34 cellular contexts compared by ENCODE assay signal in genomic region chr6:16174368-16175078, GRCh38. TPM values are rescaled to one million over a fixed set of nuclear protein-coding genes. Genes with fewer than 3 reads are reported as not detected.
A peak's percentile ranks its signal among the peaks of the same experiment; 100 is the strongest.
DNase-seq lines count a peak whose midpoint lies in the region; ATAC-seq, FAIRE-seq and TF ChIP-seq lines count a peak whose summit lies in the region.
"Had no signal": no experiment of that assay in that cellular context is flagged by ENCODE, and none has a peak within 500 bp of the region (broad histone marks: within the 10 kb centered on the region; RNA-seq: fewer than 3 reads in every experiment).

No MANE protein-coding gene starts in this region.

- H3K27me3 Mint-ChIP-seq in nephron progenitor cell (ENCODE audit: low read depth, poor library complexity) (peaks cover 2% of the 10 kb centered on the region), T-cell (peaks cover 1 to 13% of the 10 kb centered on the region in 2 donors)
- H3K27me3 Mint-ChIP-seq: activated naive CD8-positive, alpha-beta T cell had no signal

- TF ChIP-seq POLR2A in stomach (IDR thresholded peaks at IDR 0.05) = no peak

- no peak for TF ChIP-seq EP300 in stomach (IDR thresholded peaks at IDR 0.05)

- peaks cover 0 to 30% (median 21%) of the 10 kb centered on the region in 10 experiments; a peak in 16 of 20 replicates for H3K4me1 ChIP-seq in BLaER1 treated with 17β-estradiol and CSF1 and Interleukin-3, amounts not matched to agents 10 nM and 100 nM
- H3K4me1 ChIP-seq in Loucy (ENCODE audit: insufficient read depth, low read length, poor library complexity, severe bottlenecking) = peaks cover 49% of the 10 kb centered on the region
- no peaks in the 10 kb centered on the region for H3K4me1 ChIP-seq in kidney (ENCODE audit: control insufficient read depth in 1 of 2, insufficient read depth in 1 of 2, low read depth in 1 of 2, low read length in 2 of 2)
- peaks cover 0 to 8% (median 0%) of the 10 kb centered on the region in 4 donors for H3K4me1 ChIP-seq in stomach
- H3K4me1 ChIP-seq: breast epithelium, gastrocnemius medialis, testis, uterus had no signal

- H3K4me2 ChIP-seq in BLaER1 treated with 17β-estradiol and CSF1 and Interleukin-3, amounts not matched to agents 10 nM and 100 nM = peak overlapping the region in 9 of 11 experiments; percentile 11 to 61 (median 45); a peak in 16 of 22 replicates
- H3K4me2 ChIP-seq in Loucy (ENCODE audit: low read depth, low read length, poor library complexity, severe bottlenecking) = peak overlapping the region; percentile 16
- H3K4me2 ChIP-seq: smooth muscle cell had no signal

- no peak overlapping the region for H2AFZ ChIP-seq in Loucy (ENCODE audit: low read length)

- peak overlapping the region; percentile 54 for H3K4me3 Mint-ChIP-seq in nephron progenitor cell
- no peak overlapping the region for H3K4me3 Mint-ChIP-seq in T-cell
- H3K4me3 Mint-ChIP-seq: activated CD4-positive, alpha-beta T cell treated with anti-CD3 and anti-CD28 coated beads, Interleukin-2, amount 10 ng/mL, durations not matched to agents 24 days and 14 days; activated naive CD8-positive, alpha-beta T cell; CD4-positive, CD25-positive, alpha-beta regulatory T cell; mesothelial cell of epicardium; naive B cell had no signal

- H3K4me3 ChIP-seq in BLaER1 treated with 17β-estradiol and CSF1 and Interleukin-3, amounts not matched to agents 10 nM and 100 nM = no peak overlapping the region
- H3K4me3 ChIP-seq in Loucy (ENCODE audit: low read length, poor library complexity, severe bottlenecking) (no peak overlapping the region), kidney (ENCODE audit: low read length in 2 of 2) (no peak overlapping the region), stomach (no peak overlapping the region)
- H3K4me3 ChIP-seq: breast epithelium, gastrocnemius medialis, smooth muscle cell, testis, uterus had no signal

- H3K9me3 ChIP-seq in BLaER1 treated with 17β-estradiol and CSF1 and Interleukin-3, amounts not matched to agents 10 nM and 100 nM (replicated peaks in 1 of 11) = peaks cover 0 to 13% (median 0%) of the 10 kb centered on the region in 11 experiments; a peak in 1 of 22 replicates
- H3K9me3 ChIP-seq in Loucy (ENCODE audit: insufficient read depth, low read depth, low read length) (peaks cover 9% of the 10 kb centered on the region; the same call in 1 of the 2 replicates), kidney (ENCODE audit: control insufficient read depth in 1 of 2, low read length in 2 of 2) (no peaks in the 10 kb centered on the region), stomach (no peaks in the 10 kb centered on the region)
- H3K9me3 ChIP-seq: breast epithelium, gastrocnemius medialis, testis, uterus had no signal

- H4K20me1 ChIP-seq in BLaER1 treated with 17β-estradiol and CSF1 and Interleukin-3, amounts not matched to agents 10 nM and 100 nM = no peaks in the 10 kb centered on the region
- no peaks in the 10 kb centered on the region for H4K20me1 ChIP-seq in Loucy (ENCODE audit: insufficient read depth, low read length, poor library complexity, severe bottlenecking)

- FAIRE-seq in kidney (lab: Jason Lieb, UNC) = peak; percentile 92
- FAIRE-seq: A204.1, D721Med, H54, RCC 7860 had no signal

- H3K36me3 ChIP-seq in BLaER1 treated with 17β-estradiol and CSF1 and Interleukin-3, amounts not matched to agents 10 nM and 100 nM = no peaks in the 10 kb centered on the region
- H3K36me3 ChIP-seq in Loucy (ENCODE audit: insufficient read depth, low read length) (no peaks in the 10 kb centered on the region), kidney (ENCODE audit: control insufficient read depth in 1 of 2, insufficient read depth in 2 of 2, low read length in 2 of 2) (no peaks in the 10 kb centered on the region), stomach (no peaks in the 10 kb centered on the region)
- H3K36me3 ChIP-seq: breast epithelium, gastrocnemius medialis, uterus, WERI-Rb-1 had no signal

- no peak for ATAC-seq in T-cell (replicated peaks in 1 of 4)
- ATAC-seq: gastrocnemius medialis, left ventricle myocardium superior had no signal

- no peaks in the 10 kb centered on the region for H3K27me3 ChIP-seq in BLaER1 treated with 17β-estradiol and CSF1 and Interleukin-3, amounts not matched to agents 10 nM and 100 nM
- H3K27me3 ChIP-seq in Loucy (ENCODE audit: insufficient read depth, low read length, poor library complexity, severe bottlenecking) (no peaks in the 10 kb centered on the region), stomach (no peaks in the 10 kb centered on the region)
- H3K27me3 ChIP-seq: breast epithelium, gastrocnemius medialis, testis, uterus had no signal

- no peaks in the 10 kb centered on the region for H3K9me3 Mint-ChIP-seq in nephron progenitor cell
- H3K9me3 Mint-ChIP-seq in T-cell = peaks cover 5 to 7% (median 5%) of the 10 kb centered on the region in 3 donors
- H3K9me3 Mint-ChIP-seq: mesothelial cell of epicardium, naive B cell had no signal

- TF ChIP-seq CTCF in Loucy (conservative IDR thresholded peaks at IDR 0.05; ENCODE audit: low read length) (no peak), kidney (IDR thresholded peaks at IDR 0.05; ENCODE audit: borderline replicate concordance, extremely low read depth, insufficient read depth) (no peak), nephron progenitor cell (IDR thresholded peaks at IDR 0.05) (no peak), GM10248 (IDR thresholded peaks at IDR 0.05; ENCODE audit: control extremely low read depth, extremely low read depth, low read depth, missing control alignments) (no peak), stomach (IDR thresholded peaks at IDR 0.05) (no peak)

- DNase-seq in kidney (no peak), nephron progenitor cell (no peak), GM10248 (ENCODE audit: extremely low spot score) (no peak), LoVo (ENCODE audit: low spot score) (no peak), stomach (no peak), T-cell (no peak)
- DNase-seq: activated CD4-positive, alpha-beta T cell treated with anti-CD3 and anti-CD28 coated beads, Interleukin-2, amount 10 ng/mL, durations not matched to agents 24 days and 14 days; CD4-positive, CD25-positive, alpha-beta regulatory T cell; gastrocnemius medialis; left ventricle myocardium superior; naive B cell; NCI-H1436 treated with DMSO at 0.1 percent for 48 hours; NCI-H2081 treated with DMSO at 0.1 percent for 48 hours; NCI-H226; NCI-H69; retina; SIG-M5; stimulated activated naive CD4-positive, alpha-beta T cell treated with Interleukin-2 at 50 U/mL for 16 hours; SW 1271; T-helper 9 cell; testis; uterus; WERI-Rb-1 had no signal

- H3K27ac ChIP-seq in BLaER1 treated with 17β-estradiol and CSF1 and Interleukin-3, amounts not matched to agents 10 nM and 100 nM = no peak overlapping the region
- H3K27ac ChIP-seq in kidney (ENCODE audit: low read depth in 2 of 2, low read length in 2 of 2) = no peak overlapping the region
- no peak overlapping the region for H3K27ac ChIP-seq in stomach
- H3K27ac ChIP-seq: breast epithelium, gastrocnemius medialis, HL-60, testis, uterus, WERI-Rb-1 had no signal

- CTCF ChIA-PET in GM10248 (lab: Yijun Ruan, JAX) (interaction anchor here (1.5 kb wide), 1 partner anchor 9 kb away, joined by 4 read pairs; no protein-coding TSS in a partner anchor), T-cell (lab: Charles Lee) (interaction anchor here in 1 of 2 donors (0.5 kb wide), 1 partner anchor 133 kb away, joined by 3 read pairs; no protein-coding TSS in a partner anchor)

- H3K27ac Mint-ChIP-seq in nephron progenitor cell = peak overlapping the region; percentile 91
- no peak overlapping the region for H3K27ac Mint-ChIP-seq in T-cell
- H3K27ac Mint-ChIP-seq: activated CD4-positive, alpha-beta T cell treated with anti-CD3 and anti-CD28 coated beads, Interleukin-2, amount 10 ng/mL, durations not matched to agents 24 days and 14 days; activated naive CD8-positive, alpha-beta T cell; CD4-positive, CD25-positive, alpha-beta regulatory T cell; mesothelial cell of epicardium; naive B cell had no signal

- POLR2A ChIA-PET in GM10248 (lab: Yijun Ruan, JAX) = no interaction called here
- POLR2A ChIA-PET in T-cell (lab: Charles Lee) = interaction anchor here in 1 of 2 donors (0.6 kb wide), 1 partner anchor 136 kb away, joined by 4 read pairs; no protein-coding TSS in a partner anchor

- H3K4me1 Mint-ChIP-seq in nephron progenitor cell = peaks cover 39% of the 10 kb centered on the region
- peaks cover 17 to 25% (median 23%) of the 10 kb centered on the region in 3 donors for H3K4me1 Mint-ChIP-seq in T-cell
- H3K4me1 Mint-ChIP-seq: naive B cell had no signal

- intact Hi-C loops in kidney (cut with DNase I) = loop anchor here (10.0 kb wide), 1 partner anchor 480 kb away; no protein-coding TSS in a partner anchor
- intact Hi-C loops in stomach (cut with DNase I; ENCODE audit: low total_unique reads) = no loop called here

- H3K9ac ChIP-seq in BLaER1 treated with 17β-estradiol and CSF1 and Interleukin-3, amounts not matched to agents 10 nM and 100 nM = no peak overlapping the region; a peak in 1 of 22 replicates
- H3K9ac ChIP-seq in Loucy (ENCODE audit: low read depth, low read length, poor library complexity, severe bottlenecking) = no peak overlapping the region
- no peak overlapping the region for H3K9ac ChIP-seq in kidney (ENCODE audit: low read length in 2 of 2)

- no peaks in the 10 kb centered on the region for H3K36me3 Mint-ChIP-seq in nephron progenitor cell (ENCODE audit: low read depth)
- peaks cover 3% of the 10 kb centered on the region for H3K36me3 Mint-ChIP-seq in T-cell
- H3K36me3 Mint-ChIP-seq: mesothelial cell of epicardium, naive B cell had no signal

- H3K9me2 ChIP-seq in Loucy (replicated peaks; ENCODE audit: low read depth, low read length) = no peaks in the 10 kb centered on the region

- H3F3A ChIP-seq in Loucy (ENCODE audit: low read depth) = peaks cover 4% of the 10 kb centered on the region

- 44 to 67% (median 62%) methylated on average over 9 of the region's 9 CpGs for WGBS in stomach, 5 donors

- H3K79me2 ChIP-seq in Loucy (ENCODE audit: insufficient read depth, low read length) = no peaks in the 10 kb centered on the region

RNA-seq across cellular contexts. Expression of gene MYLIP, which starts 45.6 kb away (rescaled TPM):
- total RNA-seq in kidney = 52.8 TPM
- polyA plus RNA-seq in kidney (ENCODE audit: insufficient read depth, low read depth, low replicate concordance) = 27.1 TPM
- 10 to 100 TPM in 3 of 5 donors, 1 to 10 TPM in 2; 2.3 to 43.1 (median 21.4) TPM for total RNA-seq in stomach
- 10 to 100 TPM in 2 of 3 donors, 1 to 10 TPM in 1; 9.9 to 16.0 (median 11.4) TPM for polyA plus RNA-seq in stomach
- 100 to 1,000 TPM in 2 of 5 donors, 10 to 100 TPM in 3; 18.4 to 210 (median 19.9) TPM for total RNA-seq in T-cell
